Comparison of ENCODE assay signal across 13 cellular contexts in the genomic region with DNA sequence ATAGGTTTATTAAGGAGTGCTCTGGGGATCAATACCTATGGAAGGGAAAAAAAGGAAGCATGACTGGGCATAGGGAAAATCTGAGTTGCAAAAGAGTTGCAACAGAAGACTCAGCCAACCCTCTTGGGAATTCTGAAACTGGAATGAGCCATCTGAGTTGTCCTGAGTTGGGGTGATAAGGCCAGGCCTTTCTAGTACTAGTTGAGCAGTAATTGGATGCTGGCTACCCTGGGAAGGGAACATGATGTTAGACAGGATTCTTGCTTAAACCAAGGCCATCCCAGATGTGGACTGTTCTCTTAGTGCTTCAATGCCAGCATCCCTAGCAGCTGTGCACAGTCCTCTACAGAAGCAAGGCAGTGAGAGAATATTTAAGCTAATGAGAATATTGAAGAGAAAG.
DNase-seq lines count a peak whose midpoint lies in the region; ATAC-seq and TF ChIP-seq lines count a peak whose summit lies in the region.
"Had no signal": no experiment of that assay in that cellular context is flagged by ENCODE, and none has a peak within 500 bp of the region (broad histone marks: within the 10 kb centered on the region; RNA-seq: fewer than 3 reads in every experiment).

No MANE protein-coding gene starts in this region.

- H3K9ac ChIP-seq in OCI-LY3 (ENCODE audit: low read length), result no peak overlapping the region
- H3K9ac ChIP-seq: BLaER1 treated with 17β-estradiol and CSF1 and Interleukin-3, amounts not matched to agents 10 nM and 100 nM had no signal

- ATAC-seq in mucosa of descending colon, result peak; percentile 28
- ATAC-seq in HG03442 (IDR thresholded peaks at IDR 0.05; ENCODE audit: unreplicated experiment), result no peak
- ATAC-seq in HG03565 (IDR thresholded peaks at IDR 0.05; ENCODE audit: unreplicated experiment), result no peak
- ATAC-seq in HG02970 (IDR thresholded peaks at IDR 0.05; ENCODE audit: low FRiP score, unreplicated experiment), result no peak

- TF ChIP-seq CTCF in OCI-LY3 (IDR thresholded peaks at IDR 0.05; ENCODE audit: low read depth, low read length), result no peak
- no peak for TF ChIP-seq CTCF in fibroblast of pulmonary artery (IDR thresholded peaks at IDR 0.05; ENCODE audit: low read length, missing control alignments)
- no peak for TF ChIP-seq CTCF in mucosa of descending colon (IDR thresholded peaks at IDR 0.05)

- intact Hi-C loops in mucosa of descending colon (cut with DNase I, micrococcal nuclease), result no loop called here

- H4K20me1 ChIP-seq in OCI-LY3 (ENCODE audit: insufficient read depth, low read length), result no peaks in the 10 kb centered on the region
- H4K20me1 ChIP-seq: BLaER1 treated with 17β-estradiol and CSF1 and Interleukin-3, amounts not matched to agents 10 nM and 100 nM had no signal

- H3K4me1 ChIP-seq in OCI-LY3 (ENCODE audit: low read length), result peaks cover 24% of the 10 kb centered on the region
- no peaks in the 10 kb centered on the region for H3K4me1 ChIP-seq in mucosa of descending colon (ENCODE audit: low read depth)
- H3K4me1 ChIP-seq: BLaER1 treated with 17β-estradiol and CSF1 and Interleukin-3, amounts not matched to agents 10 nM and 100 nM; SJCRH30 had no signal

- H3K36me3 ChIP-seq in OCI-LY3 (replicated peaks; ENCODE audit: low read depth, low read length) (peaks cover 9% of the 10 kb centered on the region), mucosa of descending colon (ENCODE audit: low read depth) (no peaks in the 10 kb centered on the region)
- H3K36me3 ChIP-seq: BLaER1 treated with 17β-estradiol and CSF1 and Interleukin-3, amounts not matched to agents 10 nM and 100 nM; SJCRH30 had no signal

- DNase-seq in EH (ENCODE audit: low read depth), result peak; percentile 7
- DNase-seq in fibroblast of pulmonary artery (ENCODE audit: low read depth), result peak; percentile 22
- no peak for DNase-seq in mucosa of descending colon
- DNase-seq: HFFc6, Karpas-422, NCI-H2029, NCI-H510A treated with DMSO at 0.1 percent for 48 hours, SJCRH30 had no signal

- H3K27me3 ChIP-seq in OCI-LY3 (ENCODE audit: low read depth, low read length), result no peaks in the 10 kb centered on the region
- H3K27me3 ChIP-seq: BLaER1 treated with 17β-estradiol and CSF1 and Interleukin-3, amounts not matched to agents 10 nM and 100 nM; SJCRH30 had no signal

- H2AFZ ChIP-seq in OCI-LY3 (ENCODE audit: low read depth, low read length), result no peak overlapping the region

- H3K4me2 ChIP-seq in OCI-LY3 (ENCODE audit: low read length), result peak overlapping the region; percentile 44; the same call in 1 of the 2 replicates
- H3K4me2 ChIP-seq: BLaER1 treated with 17β-estradiol and CSF1 and Interleukin-3, amounts not matched to agents 10 nM and 100 nM had no signal

- peak overlapping the region; percentile 82; the same call in 1 of the 2 replicates for H3K27ac ChIP-seq in OCI-LY3 (ENCODE audit: low read length)
- H3K27ac ChIP-seq: BLaER1 treated with 17β-estradiol and CSF1 and Interleukin-3, amounts not matched to agents 10 nM and 100 nM; SJCRH30 had no signal

- no peak overlapping the region for H3K4me3 ChIP-seq in OCI-LY3 (ENCODE audit: low read length)
- H3K4me3 ChIP-seq in fibroblast of pulmonary artery (replicated peaks; ENCODE audit: low read depth, low read length), result no peak overlapping the region
- no peak overlapping the region for H3K4me3 ChIP-seq in mucosa of descending colon
- H3K4me3 ChIP-seq: BLaER1 treated with 17β-estradiol and CSF1 and Interleukin-3, amounts not matched to agents 10 nM and 100 nM; SJCRH30 had no signal

- no peaks in the 10 kb centered on the region for H3K79me2 ChIP-seq in OCI-LY3 (ENCODE audit: low read length)

- H3K9me3 ChIP-seq in OCI-LY3 (ENCODE audit: insufficient read depth, low read length) (peaks cover 13% of the 10 kb centered on the region; the same call in 1 of the 2 replicates), mucosa of descending colon (no peaks in the 10 kb centered on the region)
- H3K9me3 ChIP-seq: BLaER1 treated with 17β-estradiol and CSF1 and Interleukin-3, amounts not matched to agents 10 nM and 100 nM; SJCRH30 had no signal

Comparison
In these comparisons a context has a peak if more than half of its experiments do, and no peak if none do; other contexts are left out.
1. DNase-seq: peak in EH (single experiment) and fibroblast of pulmonary artery (single experiment); none in mucosa of descending colon (0 of 3).